Comparison of ENCODE assay signal across 9 cellular contexts in genomic region chr6:143743256-143744166, GRCh38.
DNase-seq lines count a peak whose midpoint lies in the region; ATAC-seq and TF ChIP-seq lines count a peak whose summit lies in the region.
"Had no signal": no experiment of that assay in that cellular context is flagged by ENCODE, and none has a peak within 500 bp of the region (broad histone marks: within the 10 kb centered on the region; RNA-seq: fewer than 3 reads in every experiment).

No MANE protein-coding gene starts in this region.

- no CpG with 5 or more reads among the region's 12 CpGs for WGBS in mesendoderm (ENCODE audit: extremely low coverage, insufficient coverage, low lambda C conversion rate)
- WGBS in transverse colon (ENCODE audit: low coverage in 1 of 2), 2 donors, result 40 to 52% methylated on average over 8 to 12 of the region's 12 CpGs

- H3K18ac ChIP-seq in mesendoderm (ENCODE audit: low read length), result peak overlapping the region; percentile 85

- peak overlapping the region in 1 of 2 donors; percentile 75 for H3K9ac ChIP-seq in colonic mucosa (ENCODE audit: low read depth in 2 of 2, low read length in 2 of 2)
- no peak overlapping the region for H3K9ac ChIP-seq in mesendoderm (ENCODE audit: low read length)

- H3K27me3 ChIP-seq in colonic mucosa (no peaks in the 10 kb centered on the region), mesendoderm (ENCODE audit: insufficient read depth, low read length, poor library complexity) (no peaks in the 10 kb centered on the region), transverse colon (no peaks in the 10 kb centered on the region)

- H3K4ac ChIP-seq in mesendoderm (ENCODE audit: low read depth, low read length), result peak overlapping the region; percentile 24

- H3K27ac ChIP-seq in colonic mucosa, result peak overlapping the region; percentile 65
- H3K27ac ChIP-seq in mesendoderm (ENCODE audit: low read depth, low read length), result peak overlapping the region; percentile 15
- H3K27ac ChIP-seq in transverse colon, result peak overlapping the region; percentile 66 to 82 (median 78)

- no peaks in the 10 kb centered on the region for H3K9me3 ChIP-seq in colonic mucosa
- H3K9me3 ChIP-seq in transverse colon, result no peaks in the 10 kb centered on the region

- in situ Hi-C loops in transverse colon (cut with MboI; ENCODE audit: low pct_ligation_motif_present in 1 of 4, low pct_unique_long_range_greater_than_20kb in 1 of 4, low sequenced_read_pairs in 3 of 4), result no loop called here

- H2BK5ac ChIP-seq in mesendoderm (ENCODE audit: low read length), result no peak overlapping the region

- H3K4me3 ChIP-seq in colonic mucosa (no peak overlapping the region), mesendoderm (ENCODE audit: low read length) (no peak overlapping the region), transverse colon (no peak overlapping the region)

- peak; percentile 74 for DNase-seq in NCI-H1417 treated with DMSO at 0.1 percent for 48 hours (lab: John Stamatoyannopoulos, UW)
- peak; percentile 46 for DNase-seq in colonic mucosa
- DNase-seq in mesendoderm, result peak; percentile 39
- peak; percentile 42 for DNase-seq in transverse colon
- DNase-seq in Kasumi-1 (lab: John Stamatoyannopoulos, UW), result no peak
- no peak for DNase-seq in iPS-NIHi7 (ENCODE audit: extremely low spot score)
- DNase-seq: effector memory CD8-positive, alpha-beta T cell; H7 had no signal

- H3K79me2 ChIP-seq in mesendoderm (ENCODE audit: control insufficient read depth, insufficient read depth, low read length), result no peaks in the 10 kb centered on the region

- no peak overlapping the region for H4K8ac ChIP-seq in mesendoderm (ENCODE audit: low read depth, low read length)

- peaks cover 19% of the 10 kb centered on the region for H3K4me1 ChIP-seq in colonic mucosa
- peaks cover 29% of the 10 kb centered on the region for H3K4me1 ChIP-seq in mesendoderm (ENCODE audit: control insufficient read depth, low read depth, low read length)
- peaks cover 18 to 61% (median 46%) of the 10 kb centered on the region in 4 donors for H3K4me1 ChIP-seq in transverse colon

- H3K23ac ChIP-seq in mesendoderm (ENCODE audit: low read length), result no peak overlapping the region

- no peak for ATAC-seq in HG03439 (IDR thresholded peaks at IDR 0.05; ENCODE audit: unreplicated experiment)
- ATAC-seq: effector memory CD8-positive, alpha-beta T cell had no signal

- TF ChIP-seq CTCF in colonic mucosa (IDR thresholded peaks at IDR 0.05) (no peak), transverse colon (IDR thresholded peaks at IDR 0.05) (no peak)

- no peak for TF ChIP-seq POLR2A in transverse colon (IDR thresholded peaks at IDR 0.05)

- no peak overlapping the region for H3K56ac ChIP-seq in mesendoderm (ENCODE audit: low read length)

- no peaks in the 10 kb centered on the region for H3K79me1 ChIP-seq in mesendoderm (ENCODE audit: low read length)

- H3K4me2 ChIP-seq in mesendoderm (ENCODE audit: low read length), result no peak overlapping the region

- no peak overlapping the region for H4K5ac ChIP-seq in mesendoderm (ENCODE audit: low read length)

- intact Hi-C loops in colonic mucosa (cut with DNase I), result no loop called here
- intact Hi-C loops in transverse colon (cut with DNase I; ENCODE audit: low total_unique reads), result no loop called here

- H2BK120ac ChIP-seq in mesendoderm (ENCODE audit: low read depth, low read length), result no peak overlapping the region

- H3K36me3 ChIP-seq in colonic mucosa (no peaks in the 10 kb centered on the region), mesendoderm (ENCODE audit: control insufficient read depth, insufficient read depth, low read length) (no peaks in the 10 kb centered on the region), transverse colon (no peaks in the 10 kb centered on the region)

- H2AK5ac ChIP-seq in mesendoderm (ENCODE audit: low read length), result no peak overlapping the region

- TF ChIP-seq EP300 in transverse colon (IDR thresholded peaks at IDR 0.05; ENCODE audit: low read depth), result no peak

- H2BK15ac ChIP-seq in mesendoderm (replicated peaks; ENCODE audit: low read depth), result no peak overlapping the region

Comparison
In these comparisons a context has a peak if more than half of its experiments do, and no peak if none do; other contexts are left out.
1. DNase-seq: peak in NCI-H1417 treated with DMSO at 0.1 percent for 48 hours (single experiment), colonic mucosa (single experiment), mesendoderm (single experiment) and transverse colon (single experiment); none in Kasumi-1 (0 of 2) and iPS-NIHi7 (single experiment).
2. H3K27ac ChIP-seq: peak in every context shown above with its lines; median percentile 78 in transverse colon; 65 in colonic mucosa; 15 in mesendoderm.